In the genomic region with DNA sequence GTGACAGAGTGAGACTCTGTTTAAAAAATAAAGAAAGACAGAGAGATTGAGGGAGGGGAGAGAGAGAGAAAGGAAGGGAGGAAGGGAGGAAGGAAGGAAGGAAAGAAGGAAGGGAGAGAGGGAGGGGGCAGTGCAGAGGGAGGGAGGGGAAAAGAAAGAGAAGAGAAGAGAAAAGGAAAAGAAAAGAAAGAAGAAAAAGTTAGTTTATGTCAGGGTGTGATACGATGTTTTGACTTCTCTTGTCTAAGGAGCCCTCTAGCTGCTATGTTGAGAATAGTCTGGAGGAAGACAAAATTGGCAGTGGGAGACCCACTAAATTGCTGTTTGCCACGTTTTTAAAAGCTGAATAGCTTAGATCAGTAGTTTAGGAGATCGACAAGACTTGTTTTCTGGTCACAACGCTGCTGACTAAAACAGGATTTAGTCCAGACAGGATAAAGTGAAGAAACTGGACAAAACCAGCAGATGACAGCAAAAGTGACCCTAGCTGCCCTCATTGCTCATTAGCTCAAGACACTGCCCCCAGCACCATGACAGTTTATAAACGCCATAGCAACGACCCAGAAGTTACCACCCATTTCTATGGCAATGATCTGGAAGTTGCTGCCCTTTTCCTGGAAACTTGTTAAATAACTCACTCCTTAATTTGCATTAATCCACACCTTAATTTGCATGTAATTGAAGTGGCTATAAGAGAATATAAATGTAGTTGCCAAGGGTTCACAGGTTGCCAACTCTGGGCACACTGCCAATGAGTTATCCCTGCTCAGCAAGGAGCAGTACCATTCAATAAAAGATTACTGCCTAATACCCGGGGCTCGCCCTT, we compare ENCODE assay signal across 8 cellular contexts. TPM values are rescaled to one million over a fixed set of nuclear protein-coding genes. Genes with fewer than 3 reads are reported as not detected.
A peak's percentile ranks its signal among the peaks of the same experiment; 100 is the strongest.
DNase-seq lines count a peak whose midpoint lies in the region; ATAC-seq and TF ChIP-seq lines count a peak whose summit lies in the region.

No MANE protein-coding gene starts in this region.

- BruUV-seq in OCI-LY7 (replicated peaks; lab: Mats Ljungman, UMichigan): no TSS peak

- no peaks in the 10 kb centered on the region for H3K4me1 ChIP-seq in OCI-LY7 (ENCODE audit: insufficient read depth, low read length, poor library complexity, severe bottlenecking)
- no peaks in the 10 kb centered on the region for H3K4me1 ChIP-seq in upper lobe of right lung

- peak; percentile 55 for TF ChIP-seq CTCF in activated CD8-positive, alpha-beta T cell treated with anti-CD3 and anti-CD28 coated beads for 36 hours (IDR thresholded peaks at IDR 0.05)
- TF ChIP-seq CTCF in OCI-LY7 (conservative IDR thresholded peaks at IDR 0.05; ENCODE audit: low read length) (peak; percentile 68), upper lobe of right lung (IDR thresholded peaks at IDR 0.05) (peak; percentile 15)

- H2AFZ ChIP-seq in OCI-LY7 (ENCODE audit: low read length): 0 out of 2 replicates have a peak overlapping the region, but pooled peaks have one; percentile 24

- no peaks in the 10 kb centered on the region for H3K27me3 ChIP-seq in upper lobe of right lung

- no peaks in the 10 kb centered on the region for H3K36me3 Mint-ChIP-seq in activated CD8-positive, alpha-beta T cell treated with anti-CD3 and anti-CD28 coated beads for 36 hours (ENCODE audit: low read depth)
- no peaks in the 10 kb centered on the region for H3K36me3 Mint-ChIP-seq in activated CD8-positive, alpha-beta T cell treated with anti-CD3 and anti-CD28 coated beads, Interleukin-2, amount 10 ng/mL, durations not matched to agents 7 days and 5 days (ENCODE audit: low read depth)

- no peaks in the 10 kb centered on the region for H3K9me2 ChIP-seq in OCI-LY7 (ENCODE audit: insufficient read depth, low read length)

- H3K4me3 ChIP-seq in OCI-LY7 (ENCODE audit: low read depth, low read length, poor library complexity, severe bottlenecking) (no peak overlapping the region), upper lobe of right lung (no peak overlapping the region)

- H3K27ac Mint-ChIP-seq in activated CD8-positive, alpha-beta T cell treated with anti-CD3 and anti-CD28 coated beads for 36 hours: no peak overlapping the region
- no peak overlapping the region for H3K27ac Mint-ChIP-seq in activated CD8-positive, alpha-beta T cell treated with anti-CD3 and anti-CD28 coated beads, Interleukin-2, amount 10 ng/mL, durations not matched to agents 7 days and 5 days

- no peak for ATAC-seq in activated CD8-positive, alpha-beta T cell treated with anti-CD3 and anti-CD28 coated beads for 36 hours
- no peak for ATAC-seq in activated CD8-positive, alpha-beta T cell treated with anti-CD3 and anti-CD28 coated beads, Interleukin-2, amount 10 ng/mL, durations not matched to agents 7 days and 5 days
- ATAC-seq in upper lobe of right lung (no peak), HG03135 (IDR thresholded peaks at IDR 0.05; ENCODE audit: unreplicated experiment) (no peak)

- no peak overlapping the region for H3K4me2 ChIP-seq in OCI-LY7 (ENCODE audit: low read length)

- H3K4me1 Mint-ChIP-seq in activated CD8-positive, alpha-beta T cell treated with anti-CD3 and anti-CD28 coated beads for 36 hours (ENCODE audit: low read depth): peaks cover 9% of the 10 kb centered on the region
- H3K4me1 Mint-ChIP-seq in activated CD8-positive, alpha-beta T cell treated with anti-CD3 and anti-CD28 coated beads, Interleukin-2, amount 10 ng/mL, durations not matched to agents 7 days and 5 days (ENCODE audit: low read depth): peaks cover 4% of the 10 kb centered on the region

- no peak overlapping the region for H3K27ac ChIP-seq in OCI-LY7 (ENCODE audit: low read depth, low read length, poor library complexity, severe bottlenecking)
- H3K27ac ChIP-seq in upper lobe of right lung: no peak overlapping the region

- no peak for DNase-seq in activated CD8-positive, alpha-beta T cell treated with anti-CD3 and anti-CD28 coated beads for 36 hours
- no peak for DNase-seq in activated CD8-positive, alpha-beta T cell treated with anti-CD3 and anti-CD28 coated beads, Interleukin-2, amount 10 ng/mL, durations not matched to agents 7 days and 5 days
- DNase-seq in OCI-LY7 (ENCODE audit: low spot score) (peak; percentile 7), fibroblast of peridontal ligament (ENCODE audit: extremely low read depth) (peak; percentile 25), upper lobe of right lung (no peak), SIG-M5 (lab: John Stamatoyannopoulos, UW) (no peak), NCI-H1694 (lab: John Stamatoyannopoulos, UW) (no peak)

- intact Hi-C loops in activated CD8-positive, alpha-beta T cell treated with anti-CD3 and anti-CD28 coated beads for 36 hours (cut with micrococcal nuclease): no loop called here
- intact Hi-C loops in OCI-LY7 (cut with micrococcal nuclease; ENCODE audit: unreplicated experiment): no loop called here
- intact Hi-C loops in upper lobe of right lung (cut with DNase I): no loop called here

- H4K20me1 ChIP-seq in OCI-LY7 (ENCODE audit: insufficient read depth, low read length): no peaks in the 10 kb centered on the region

- H3K36me3 ChIP-seq in OCI-LY7 (ENCODE audit: insufficient read depth, low read length) (no peaks in the 10 kb centered on the region), upper lobe of right lung (no peaks in the 10 kb centered on the region)

- no peaks in the 10 kb centered on the region for H3K9me3 Mint-ChIP-seq in activated CD8-positive, alpha-beta T cell treated with anti-CD3 and anti-CD28 coated beads for 36 hours
- H3K9me3 Mint-ChIP-seq in activated CD8-positive, alpha-beta T cell treated with anti-CD3 and anti-CD28 coated beads, Interleukin-2, amount 10 ng/mL, durations not matched to agents 7 days and 5 days (ENCODE audit: insufficient read depth): no peaks in the 10 kb centered on the region

- H3K4me3 Mint-ChIP-seq in activated CD8-positive, alpha-beta T cell treated with anti-CD3 and anti-CD28 coated beads for 36 hours: no peak overlapping the region
- H3K4me3 Mint-ChIP-seq in activated CD8-positive, alpha-beta T cell treated with anti-CD3 and anti-CD28 coated beads, Interleukin-2, amount 10 ng/mL, durations not matched to agents 7 days and 5 days: no peak overlapping the region

- no peaks in the 10 kb centered on the region for H3K9me3 ChIP-seq in OCI-LY7 (ENCODE audit: low read length)
- H3K9me3 ChIP-seq in upper lobe of right lung: no peaks in the 10 kb centered on the region

- H3K27me3 Mint-ChIP-seq in activated CD8-positive, alpha-beta T cell treated with anti-CD3 and anti-CD28 coated beads for 36 hours: no peaks in the 10 kb centered on the region
- H3K27me3 Mint-ChIP-seq in activated CD8-positive, alpha-beta T cell treated with anti-CD3 and anti-CD28 coated beads, Interleukin-2, amount 10 ng/mL, durations not matched to agents 7 days and 5 days (ENCODE audit: low read depth): peaks cover 2% of the 10 kb centered on the region

- POLR2A ChIA-PET in activated CD8-positive, alpha-beta T cell treated with anti-CD3 and anti-CD28 coated beads for 36 hours (lab: Charles Lee): no interaction called here
- POLR2A ChIA-PET in activated CD8-positive, alpha-beta T cell treated with anti-CD3 and anti-CD28 coated beads, Interleukin-2, amount 10 ng/mL, durations not matched to agents 7 days and 5 days (lab: Charles Lee): no interaction called here
- POLR2A ChIA-PET in OCI-LY7 (lab: Charles Lee): no interaction called here

- CTCF ChIA-PET in activated CD8-positive, alpha-beta T cell treated with anti-CD3 and anti-CD28 coated beads for 36 hours (lab: Charles Lee): interaction anchor here (0.6 to 2.7 kb wide), 11 partner anchors 11 to 312 kb away, joined by 3 to 11 read pairs (median 3); no protein-coding TSS in a partner anchor
- CTCF ChIA-PET in activated CD8-positive, alpha-beta T cell treated with anti-CD3 and anti-CD28 coated beads, Interleukin-2, amount 10 ng/mL, durations not matched to agents 7 days and 5 days (lab: Charles Lee): interaction anchor here (1.1 to 2.9 kb wide), 9 partner anchors 9 to 95 kb away, joined by 3 to 16 read pairs (median 9); a partner anchor contains a TSS
- CTCF ChIA-PET in OCI-LY7 (lab: Charles Lee; ENCODE audit: unreplicated experiment): no interaction called here

- no peaks in the 10 kb centered on the region for H3K79me2 ChIP-seq in OCI-LY7 (ENCODE audit: insufficient read depth, low read depth, low read length)

RNA-seq across cellular contexts. Expression of a gene that starts 11.1 kb away (rescaled TPM):
- total RNA-seq in activated CD8-positive, alpha-beta T cell treated with anti-CD3 and anti-CD28 coated beads for 36 hours: not detected
- total RNA-seq in activated CD8-positive, alpha-beta T cell treated with anti-CD3 and anti-CD28 coated beads, Interleukin-2, amount 10 ng/mL, durations not matched to agents 7 days and 5 days: not detected
- total RNA-seq in OCI-LY7 (2014; rRNA removed; shearing (Covaris generic)): not detected in 2 replicates
- total RNA-seq in OCI-LY7 (2022) (not detected in 2 replicates), upper lobe of right lung (not detected)

RNA-seq across cellular contexts. Expression of a gene that starts 39.6 kb away (rescaled TPM):
- total RNA-seq in activated CD8-positive, alpha-beta T cell treated with anti-CD3 and anti-CD28 coated beads for 36 hours: 1 to 10 TPM; 4.4 to 4.9 TPM
- 1 to 10 TPM in 1 of 2 experiments, under 1 TPM in 1; 0.68 to 1.1 TPM for total RNA-seq in activated CD8-positive, alpha-beta T cell treated with anti-CD3 and anti-CD28 coated beads, Interleukin-2, amount 10 ng/mL, durations not matched to agents 7 days and 5 days
- not detected in 2 replicates for total RNA-seq in OCI-LY7 (2014; rRNA removed; shearing (Covaris generic))
- total RNA-seq in OCI-LY7 (2022): 0.42 TPM in 1 of 2 replicates, not detected in the other
- total RNA-seq in upper lobe of right lung: 0.75 TPM

Comparison
In these comparisons a context has a peak if more than half of its experiments do, and no peak if none do; other contexts are left out.
1. DNase-seq: peak in OCI-LY7 (single experiment) and fibroblast of peridontal ligament (single experiment); none in activated CD8-positive, alpha-beta T cell treated with anti-CD3 and anti-CD28 coated beads for 36 hours (single experiment), activated CD8-positive, alpha-beta T cell treated with anti-CD3 and anti-CD28 coated beads, Interleukin-2, amount 10 ng/mL, durations not matched to agents 7 days and 5 days (single experiment), upper lobe of right lung (single experiment), SIG-M5 (single experiment) and NCI-H1694 (single experiment).
2. CTCF ChIP-seq: peak in every context shown above with its lines; median percentile 68 in OCI-LY7; 55 in activated CD8-positive, alpha-beta T cell treated with anti-CD3 and anti-CD28 coated beads for 36 hours; 15 in upper lobe of right lung.